ENCODE assay signal across 8 cellular contexts in the genomic region with DNA sequence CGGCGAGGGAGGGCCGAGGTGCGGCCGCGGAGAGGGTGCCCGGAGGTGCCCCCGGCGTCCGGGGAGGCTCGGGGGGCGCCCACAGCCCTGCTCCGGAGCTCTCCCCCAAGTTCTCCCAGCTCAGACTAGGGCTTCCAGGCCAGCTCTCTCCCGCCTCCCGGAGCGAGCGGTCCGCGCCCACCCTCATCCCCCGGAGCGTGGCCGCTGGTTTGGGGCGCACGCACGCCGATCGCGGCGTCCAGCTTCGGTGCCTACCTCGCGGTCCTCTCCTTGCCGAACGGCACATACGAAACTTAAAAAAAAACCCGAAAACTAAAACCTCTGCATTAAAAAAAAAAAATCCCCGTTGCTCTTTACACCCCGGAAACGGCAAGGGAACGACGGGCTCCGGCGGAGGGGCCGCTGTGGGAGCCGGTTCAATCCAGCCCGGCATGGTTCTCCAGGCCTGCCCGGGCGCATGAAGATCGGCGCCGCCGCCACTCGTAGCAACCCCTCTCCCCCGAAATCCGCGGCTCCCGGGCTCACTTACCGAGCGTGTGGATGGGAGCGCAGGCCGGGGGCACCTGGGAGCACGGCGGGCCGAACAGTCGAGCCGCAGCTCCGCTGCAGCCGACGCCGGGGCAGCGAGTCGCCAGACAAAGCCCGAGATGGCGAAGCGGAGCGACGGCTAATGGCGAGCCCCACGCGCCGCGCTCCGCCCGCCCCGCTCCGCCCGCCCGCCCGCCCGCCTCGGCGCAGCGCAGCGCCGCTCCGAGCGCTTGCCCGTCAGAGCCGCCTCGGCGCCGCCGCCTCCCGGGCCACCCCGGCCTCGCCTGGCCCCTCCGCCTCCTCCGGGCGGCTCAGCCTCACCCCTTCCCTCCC. TPM values are rescaled to one million over a fixed set of nuclear protein-coding genes. Genes with fewer than 3 reads are reported as not detected.
DNase-seq lines count a peak whose midpoint lies in the region; ATAC-seq and TF ChIP-seq lines count a peak whose summit lies in the region.

No MANE protein-coding gene starts in this region.

- H3K79me1 ChIP-seq in H9 (ENCODE audit: insufficient read depth, low read depth, low read length, poor library complexity, severe bottlenecking), result peaks cover 6% of the 10 kb centered on the region

- H2AK5ac ChIP-seq in H9 (ENCODE audit: insufficient read length, low read length), result no peak overlapping the region

- H3K4me3 ChIP-seq in CD4-positive, CD25-positive, alpha-beta regulatory T cell (ENCODE audit: low read depth, low read length), result peak overlapping the region; percentile 48
- H3K4me3 ChIP-seq in neutrophil (ENCODE audit: low read depth in 1 of 2, low read length in 1 of 2), result peak overlapping the region; percentile 72 to 78

- H2BK5ac ChIP-seq in H9 (ENCODE audit: insufficient read length, low read length), result peak overlapping the region; percentile 86

- peak overlapping the region; percentile 62 for H3K4me2 ChIP-seq in H9 (ENCODE audit: insufficient read depth, insufficient read length, low read length)

- no peak overlapping the region; the same call in 1 of the 2 replicates for H3K4ac ChIP-seq in H9 (ENCODE audit: low read depth, low read length)

- peaks cover 6% of the 10 kb centered on the region; the same call in 1 of the 2 replicates for H3K79me2 ChIP-seq in H9 (ENCODE audit: insufficient read depth, low read length)

- no CpG with 5 or more reads among the region's 109 CpGs for WGBS in H9 (ENCODE audit: extremely low coverage, insufficient read length, low lambda C conversion rate)

- H3K36me3 Mint-ChIP-seq in CD4-positive, CD25-positive, alpha-beta regulatory T cell, result peaks cover 9% of the 10 kb centered on the region
- H3K36me3 Mint-ChIP-seq in H9 (ENCODE audit: insufficient read depth in 1 of 3, low read depth in 3 of 3), result peaks cover 7 to 26% (median 22%) of the 10 kb centered on the region in 3 experiments; a peak in 6 of 7 replicates

- no peak for TF ChIP-seq CTCF in H9 (conservative IDR thresholded peaks at IDR 0.05)
- TF ChIP-seq CTCF in neutrophil (IDR thresholded peaks at IDR 0.05), result no peak

- H3K9me3 Mint-ChIP-seq in CD4-positive, CD25-positive, alpha-beta regulatory T cell, result no peaks in the 10 kb centered on the region
- H3K9me3 Mint-ChIP-seq in H9, result no peaks in the 10 kb centered on the region; a peak in 1 of 5 replicates

- H2BK120ac ChIP-seq in H9 (ENCODE audit: low read depth, low read length, poor library complexity, severe bottlenecking), result no peak overlapping the region

- no peak overlapping the region for H2BK20ac ChIP-seq in H9 (ENCODE audit: low read depth, low read length, poor library complexity, severe bottlenecking)

- H3K4me1 Mint-ChIP-seq in CD4-positive, CD25-positive, alpha-beta regulatory T cell, result peaks cover 6 to 42% (median 23%) of the 10 kb centered on the region in 4 donors
- peaks cover 17 to 21% of the 10 kb centered on the region in 2 experiments for H3K4me1 Mint-ChIP-seq in H9

- H3K9me3 ChIP-seq in CD4-positive, CD25-positive, alpha-beta regulatory T cell (ENCODE audit: control insufficient read depth in 2 of 2, low read length in 2 of 2), result no peaks in the 10 kb centered on the region
- no peaks in the 10 kb centered on the region for H3K9me3 ChIP-seq in H9 (ENCODE audit: control insufficient read depth, low read depth, low read length)
- H3K9me3 ChIP-seq in neutrophil, result no peaks in the 10 kb centered on the region

- peak overlapping the region; percentile 84 for H3K27ac ChIP-seq in CD4-positive, CD25-positive, alpha-beta regulatory T cell (ENCODE audit: insufficient read depth, low read length, poor library complexity, severe bottlenecking)
- H3K27ac ChIP-seq in H9 (ENCODE audit: insufficient read length, low read depth, low read length), result no peak overlapping the region
- H3K27ac ChIP-seq in neutrophil, result peak overlapping the region; percentile 97

- DNase-seq in CD4-positive, CD25-positive, alpha-beta regulatory T cell, result peak; percentile 47 to 72 (median 72)
- DNase-seq in H9 (peak; percentile 55), OCI-M1 (lab: John Stamatoyannopoulos, UW) (peak; percentile 74), foreskin melanocyte (peak; percentile 18)
- DNase-seq in activated naive CD4-positive, alpha-beta T cell treated with Interleukin-2 at 50 U/mL for 16 hours, result peak; percentile 61

- H3K4me1 ChIP-seq in CD4-positive, CD25-positive, alpha-beta regulatory T cell (ENCODE audit: control insufficient read depth, insufficient read depth, low read length, poor library complexity, severe bottlenecking), result peaks cover 37% of the 10 kb centered on the region
- H3K4me1 ChIP-seq in H9 (ENCODE audit: insufficient read depth, low read length) (0 out of 2 replicates have a peak, but pooled peaks cover 4% of the 10 kb centered on the region), neutrophil (ENCODE audit: control insufficient read depth in 1 of 2, insufficient read depth in 1 of 2, low read depth in 1 of 2, low read length in 1 of 2) (peaks cover 32 to 38% of the 10 kb centered on the region in 2 experiments)

- H3K23me2 ChIP-seq in H9 (ENCODE audit: insufficient read length, low read depth, low read length, poor library complexity, severe bottlenecking), result peaks cover 27% of the 10 kb centered on the region

- peak overlapping the region; percentile 93 for H3K9ac ChIP-seq in H9 (ENCODE audit: extremely low read depth, insufficient read length, low read length)

- H3K27me3 Mint-ChIP-seq in CD4-positive, CD25-positive, alpha-beta regulatory T cell, result peaks cover 5% of the 10 kb centered on the region
- H3K27me3 Mint-ChIP-seq in H9 (ENCODE audit: low read depth), result no peaks in the 10 kb centered on the region

- H4K91ac ChIP-seq in H9 (ENCODE audit: insufficient read length, low read depth, low read length), result no peak overlapping the region

- peak overlapping the region; percentile 95 to 99 (median 98) for H3K4me3 Mint-ChIP-seq in CD4-positive, CD25-positive, alpha-beta regulatory T cell
- peak overlapping the region; percentile 85 to 94 for H3K4me3 Mint-ChIP-seq in H9

- H3T11ph ChIP-seq in H9 (ENCODE audit: low read length), result no peak overlapping the region

- H3K27me3 ChIP-seq in CD4-positive, CD25-positive, alpha-beta regulatory T cell (ENCODE audit: control insufficient read depth, insufficient read depth, low read length), result no peaks in the 10 kb centered on the region
- H3K27me3 ChIP-seq in H9 (ENCODE audit: insufficient read depth, low read length), result no peaks in the 10 kb centered on the region
- peaks cover 29% of the 10 kb centered on the region for H3K27me3 ChIP-seq in neutrophil

- H4K20me1 ChIP-seq in H9 (ENCODE audit: control insufficient read depth, insufficient read depth, insufficient read length), result no peaks in the 10 kb centered on the region

- no peak overlapping the region for H3K23ac ChIP-seq in H9 (ENCODE audit: insufficient read length, low read depth, low read length)

- peaks cover 11% of the 10 kb centered on the region for H3K36me3 ChIP-seq in CD4-positive, CD25-positive, alpha-beta regulatory T cell (ENCODE audit: control insufficient read depth, insufficient read depth, low read length)
- peaks cover 21% of the 10 kb centered on the region for H3K36me3 ChIP-seq in neutrophil

- peak overlapping the region; percentile 95 for H3K18ac ChIP-seq in H9 (ENCODE audit: insufficient read length, low read depth, low read length)

- no peak overlapping the region for H4K8ac ChIP-seq in H9 (replicated peaks; ENCODE audit: insufficient read length, low read depth, low read length)

- ATAC-seq in CD4-positive, CD25-positive, alpha-beta regulatory T cell (ENCODE audit: low read depth in 2 of 2), result peak; percentile 19 to 26
- no peak for ATAC-seq in HG03432 (IDR thresholded peaks at IDR 0.05; ENCODE audit: unreplicated experiment)
- ATAC-seq in HG03521 (IDR thresholded peaks at IDR 0.05; ENCODE audit: unreplicated experiment), result no peak

- H2BK12ac ChIP-seq in H9 (ENCODE audit: insufficient read length, low read depth, low read length), result no peak overlapping the region

- H2AFZ ChIP-seq in H9 (ENCODE audit: low read length), result no peak overlapping the region

- no peak overlapping the region for H2BK15ac ChIP-seq in H9 (ENCODE audit: low read depth, low read length)

- no peak overlapping the region for H4K5ac ChIP-seq in H9 (ENCODE audit: insufficient read length, low read depth, low read length)

- peak overlapping the region; percentile 92 to 100 (median 94) for H3K27ac Mint-ChIP-seq in CD4-positive, CD25-positive, alpha-beta regulatory T cell
- peak overlapping the region; percentile 93 to 97 (median 95); a peak in 6 of 7 replicates for H3K27ac Mint-ChIP-seq in H9

- peak overlapping the region; percentile 97 for H3K14ac ChIP-seq in H9 (ENCODE audit: insufficient read depth, low read length)

- no peak overlapping the region for H3K56ac ChIP-seq in H9 (ENCODE audit: insufficient read length, low read depth, low read length)

RNA-seq across cellular contexts. Expression of a gene that starts 1.0 kb away (rescaled TPM):
- total RNA-seq in CD4-positive, CD25-positive, alpha-beta regulatory T cell, result 104 TPM
- polyA plus RNA-seq in CD4-positive, CD25-positive, alpha-beta regulatory T cell, result 10 to 100 TPM; 22.3 to 28.5 (median 26.5) TPM
- total RNA-seq in H9 (2021), result 151 and 164 TPM in 2 replicates

RNA-seq across cellular contexts. Expression of a gene that starts 20.8 kb away (rescaled TPM):
- total RNA-seq in CD4-positive, CD25-positive, alpha-beta regulatory T cell, result 103 TPM
- polyA plus RNA-seq in CD4-positive, CD25-positive, alpha-beta regulatory T cell, result 10 to 100 TPM; 10.3 to 16.1 (median 12.6) TPM
- total RNA-seq in H9 (2021), result 125 and 134 TPM in 2 replicates

RNA-seq across cellular contexts. Expression of a gene that starts 33.7 kb away (rescaled TPM):
- total RNA-seq in CD4-positive, CD25-positive, alpha-beta regulatory T cell, result 67.7 TPM
- polyA plus RNA-seq in CD4-positive, CD25-positive, alpha-beta regulatory T cell, result 10 to 100 TPM; 31.7 to 43.7 (median 34.5) TPM
- 20.6 and 22.9 TPM in 2 replicates for total RNA-seq in H9 (2021)

RNA-seq across cellular contexts. Expression of a gene that starts 47.5 kb away (rescaled TPM):
- not detected for total RNA-seq in CD4-positive, CD25-positive, alpha-beta regulatory T cell
- not detected for polyA plus RNA-seq in CD4-positive, CD25-positive, alpha-beta regulatory T cell
- total RNA-seq in H9 (2021), result 0.13 TPM in 1 of 2 replicates, not detected in the other

RNA-seq across cellular contexts. Expression of a gene that starts 49.9 kb away (rescaled TPM):
- not detected for total RNA-seq in CD4-positive, CD25-positive, alpha-beta regulatory T cell
- polyA plus RNA-seq in CD4-positive, CD25-positive, alpha-beta regulatory T cell, result under 1 TPM in 2 of 4 donors, not detected in 2; 0.09 to 0.16 TPM
- total RNA-seq in H9 (2021), result 0.31 and 0.90 TPM in 2 replicates

Comparison
In these comparisons a context has a peak if more than half of its experiments do, and no peak if none do; other contexts are left out.
1. ATAC-seq: peak in CD4-positive, CD25-positive, alpha-beta regulatory T cell (2 of 2); none in HG03432 (single experiment) and HG03521 (single experiment).
2. DNase-seq: peak in every context shown above with its lines; median percentile 74 in OCI-M1; 72 in CD4-positive, CD25-positive, alpha-beta regulatory T cell; 61 in activated naive CD4-positive, alpha-beta T cell treated with Interleukin-2 at 50 U/mL for 16 hours; 55 in H9; 18 in foreskin melanocyte.